In the genomic region with DNA sequence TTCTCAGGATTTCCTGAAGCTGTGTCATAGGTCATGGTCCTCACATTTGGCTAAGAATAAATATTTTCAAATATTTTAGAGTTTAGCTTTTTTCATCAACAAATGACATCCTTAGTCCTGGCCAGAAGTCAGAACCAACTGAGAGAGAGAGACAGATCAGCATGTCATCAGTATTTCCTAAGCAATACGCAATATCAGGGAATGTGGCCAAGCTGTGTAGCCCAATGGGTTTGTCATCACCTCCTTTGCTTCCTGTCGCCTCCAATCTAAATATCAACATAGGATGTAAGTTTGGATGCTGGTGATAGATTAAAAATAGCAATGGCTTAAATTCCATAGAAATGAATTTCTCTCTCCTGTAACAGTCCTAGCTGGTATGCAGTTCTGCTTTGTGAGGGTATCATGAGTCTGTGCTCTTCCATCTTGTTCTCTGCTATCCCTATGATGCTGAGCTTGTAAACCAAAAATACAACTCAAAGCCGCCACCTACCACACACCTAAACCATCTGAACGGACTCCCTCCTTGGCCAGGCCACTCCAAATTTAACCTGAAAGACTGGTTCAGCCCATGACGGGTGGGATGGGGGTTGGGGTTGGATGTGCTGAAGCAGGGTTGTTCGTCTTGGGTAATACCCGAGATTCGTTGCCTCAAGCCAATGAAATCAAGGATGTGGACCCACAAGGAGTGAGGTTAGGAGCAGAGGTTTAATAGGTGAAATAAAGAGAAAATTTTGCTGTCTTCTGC, we compare ENCODE assay signal across 1 cellular context.
TF ChIP-seq lines count a peak whose summit lies in the region.

No MANE protein-coding gene starts in this region.

TF ChIP-seq in endothelial cell of umbilical vein, 7 proteins besides CTCF, POLR2A, EP300 and RAD21:
- TF ChIP-seq EZH2 (IDR thresholded peaks at IDR 0.05; ENCODE audit: borderline replicate concordance, low read depth, low read length, severe bottlenecking) = no peak
- TF ChIP-seq, protein P1, sequence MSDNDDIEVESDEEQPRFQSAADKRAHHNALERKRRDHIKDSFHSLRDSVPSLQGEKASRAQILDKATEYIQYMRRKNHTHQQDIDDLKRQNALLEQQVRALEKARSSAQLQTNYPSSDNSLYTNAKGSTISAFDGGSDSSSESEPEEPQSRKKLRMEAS (IDR thresholded peaks at IDR 0.05; ENCODE audit: insufficient read depth, insufficient read length) = no peak
- peak; percentile 91 for TF ChIP-seq POLR2AphosphoS5 (IDR thresholded peaks at IDR 0.05; ENCODE audit: insufficient read depth, low read depth, low read length)
- no peak for TF ChIP-seq MYC (IDR thresholded peaks at IDR 0.05; ENCODE audit: low read depth, low read length)
- peak; percentile 91 for TF ChIP-seq JUN (IDR thresholded peaks at IDR 0.05; ENCODE audit: borderline replicate concordance, insufficient read depth, insufficient read length, low read depth)
- peak; percentile 93 for TF ChIP-seq GATA2 (IDR thresholded peaks at IDR 0.05; ENCODE audit: insufficient read depth, insufficient read length, low read depth, low read length)
- TF ChIP-seq FOS (IDR thresholded peaks at IDR 0.05; ENCODE audit: borderline replicate concordance, insufficient read depth, low read length) = peak; percentile 84
TF ChIP-seq in endothelial cell of umbilical vein: peak in this region for 4.
